Comparison of ENCODE assay signal across 9 cellular contexts in the genomic region with DNA sequence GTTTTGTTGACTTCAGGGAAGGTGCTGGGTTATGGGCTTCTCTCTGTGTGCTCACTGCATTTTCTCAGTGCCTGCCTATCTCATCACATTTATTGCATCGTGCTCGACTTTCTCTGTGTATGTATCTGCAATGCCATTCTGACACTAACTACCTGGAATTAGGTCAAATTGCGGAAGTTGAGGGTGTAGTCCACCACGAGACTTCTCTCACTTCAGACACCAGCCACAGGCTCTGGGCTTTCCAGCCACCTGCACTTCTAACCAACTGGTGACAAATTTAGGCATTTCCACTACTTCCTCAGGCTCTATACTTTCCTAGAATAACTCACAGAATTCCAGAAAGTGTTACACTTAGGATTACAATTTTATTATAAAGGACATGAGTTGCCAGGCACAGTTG.
A peak's percentile ranks its signal among the peaks of the same experiment; 100 is the strongest.
DNase-seq lines count a peak whose midpoint lies in the region; ATAC-seq, FAIRE-seq and TF ChIP-seq lines count a peak whose summit lies in the region.
"Had no signal": no experiment of that assay in that cellular context is flagged by ENCODE, and none has a peak within 500 bp of the region (broad histone marks: within the 10 kb centered on the region; RNA-seq: fewer than 3 reads in every experiment).

No MANE protein-coding gene starts in this region.

- no peaks in the 10 kb centered on the region for H3K79me2 ChIP-seq in astrocyte (ENCODE audit: insufficient read depth, low read length)

- peaks cover 7% of the 10 kb centered on the region for H3K4me1 Mint-ChIP-seq in astrocyte (ENCODE audit: low read depth, unreplicated experiment)

- TF ChIP-seq CTCF in astrocyte (IDR thresholded peaks at IDR 0.05; ENCODE audit: insufficient read depth, low read depth, low read length), result no peak
- TF ChIP-seq CTCF in lower leg skin (IDR thresholded peaks at IDR 0.05), result no peak

- no peaks in the 10 kb centered on the region for H3K27me3 ChIP-seq in astrocyte (ENCODE audit: insufficient read depth, low read length)

- TF ChIP-seq POLR2A in lower leg skin (IDR thresholded peaks at IDR 0.05), result no peak

- H3K27me3 Mint-ChIP-seq in astrocyte (ENCODE audit: low read depth, unreplicated experiment), result no peaks in the 10 kb centered on the region

- H3K9me3 ChIP-seq in astrocyte (ENCODE audit: insufficient read depth, low read depth, low read length), result no peaks in the 10 kb centered on the region

- H3K4me2 ChIP-seq in astrocyte (ENCODE audit: low read length), result no peak overlapping the region

- ATAC-seq in GM18502 (IDR thresholded peaks at IDR 0.05; ENCODE audit: poor library complexity, unreplicated experiment), result peak; percentile 77
- ATAC-seq in GM21515 (IDR thresholded peaks at IDR 0.05; ENCODE audit: unreplicated experiment), result peak; percentile 79
- peak; percentile 75 for ATAC-seq in HG03378 (IDR thresholded peaks at IDR 0.05; ENCODE audit: unreplicated experiment)
- ATAC-seq in sciatic nerve, result no peak

- H3K27ac ChIP-seq in astrocyte (ENCODE audit: low read depth, low read length), result no peak overlapping the region

- peaks cover 2% of the 10 kb centered on the region for H3K36me3 Mint-ChIP-seq in astrocyte (ENCODE audit: low read depth, unreplicated experiment)

- peaks cover 6% of the 10 kb centered on the region for H3K9me3 Mint-ChIP-seq in astrocyte (ENCODE audit: unreplicated experiment)

- no peak overlapping the region for H3K4me3 ChIP-seq in astrocyte (ENCODE audit: insufficient read depth, low read depth, low read length)
- no peak overlapping the region for H3K4me3 ChIP-seq in lower leg skin (ENCODE audit: low read depth, poor library complexity, severe bottlenecking)

- no peaks in the 10 kb centered on the region for H3K36me3 ChIP-seq in astrocyte (ENCODE audit: insufficient read depth, low read length)

- H3K9ac ChIP-seq in astrocyte (ENCODE audit: low read length), result no peak overlapping the region

- no peak overlapping the region for H2AFZ ChIP-seq in astrocyte (ENCODE audit: low read depth, low read length)

- intact Hi-C loops in lower leg skin (cut with DNase I; ENCODE audit: low total_unique reads) (no loop called here), sciatic nerve (cut with DNase I) (no loop called here)

- H4K20me1 ChIP-seq in astrocyte (ENCODE audit: insufficient read depth, low read length), result no peaks in the 10 kb centered on the region

- H3K27ac Mint-ChIP-seq in astrocyte (ENCODE audit: unreplicated experiment), result peak overlapping the region; percentile 48

- 71 to 79% methylated on average over 4 of the region's 4 CpGs for WGBS in lower leg skin, 2 donors

- DNase-seq in astrocyte (ENCODE audit: low read depth) (no peak), lower leg skin (ENCODE audit: low spot score in 2 of 2) (no peak), midbrain (lab: John Stamatoyannopoulos, UW) (no peak), sciatic nerve (ENCODE audit: low spot score) (no peak), NCI-H748 (lab: John Stamatoyannopoulos, UW; ENCODE audit: unreplicated experiment) (no peak)

- FAIRE-seq in astrocyte (lab: Jason Lieb, UNC), result no peak
- FAIRE-seq: urothelium cell line had no signal

- no peak overlapping the region for H3K4me3 Mint-ChIP-seq in astrocyte (ENCODE audit: unreplicated experiment)

- peaks cover 13% of the 10 kb centered on the region for H3K4me1 ChIP-seq in astrocyte (ENCODE audit: insufficient read depth, low read length)
